ENCODE assay signal across 20 cellular contexts in the genomic region with DNA sequence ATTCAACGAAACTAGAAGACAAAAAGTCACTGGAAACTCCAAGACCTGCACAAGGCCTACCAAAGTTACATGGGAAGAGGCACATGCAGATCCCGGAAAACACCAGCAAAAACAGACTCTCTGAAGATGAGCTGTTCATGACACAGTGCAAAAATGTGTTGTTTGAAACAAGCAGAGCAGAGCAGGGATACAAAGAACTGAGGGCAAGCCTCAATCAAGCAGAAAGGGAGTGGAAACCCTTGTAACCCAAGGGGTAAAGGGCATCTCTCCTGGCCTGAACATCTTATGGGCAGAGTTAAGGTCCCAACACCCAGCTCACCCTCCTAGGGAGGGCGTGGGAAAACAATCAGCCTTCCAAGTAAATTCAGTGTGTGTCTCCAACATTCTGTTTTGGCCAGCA. TPM values are rescaled to one million over a fixed set of nuclear protein-coding genes. Genes with fewer than 3 reads are reported as not detected.
"Had no signal": no experiment of that assay in that cellular context is flagged by ENCODE, and none has a peak within 500 bp of the region (broad histone marks: within the 10 kb centered on the region; RNA-seq: fewer than 3 reads in every experiment).

No MANE protein-coding gene starts in this region.

- H3K27ac Mint-ChIP-seq: activated naive CD8-positive, alpha-beta T cell treated with anti-CD3 and anti-CD28 coated beads for 36 hours; immature natural killer cell; memory B cell; neural progenitor cell; stimulated activated naive CD8-positive, alpha-beta T cell treated with anti-CD3 and anti-CD28 coated beads, Interleukin-15, Interleukin-2, amounts not matched to agents 100 ng/mL and 50 ng/mL, for 24 hours; WTC11 had no signal

- H3K4me3 Mint-ChIP-seq: activated naive CD8-positive, alpha-beta T cell treated with anti-CD3 and anti-CD28 coated beads for 36 hours; immature natural killer cell; memory B cell; naive B cell; neural progenitor cell; stimulated activated naive CD8-positive, alpha-beta T cell treated with anti-CD3 and anti-CD28 coated beads, Interleukin-15, Interleukin-2, amounts not matched to agents 100 ng/mL and 50 ng/mL, for 24 hours; WTC11 had no signal

- H3K9me3 Mint-ChIP-seq: activated naive CD8-positive, alpha-beta T cell treated with anti-CD3 and anti-CD28 coated beads for 36 hours; immature natural killer cell; memory B cell; naive B cell; neural progenitor cell; stimulated activated naive CD8-positive, alpha-beta T cell treated with anti-CD3 and anti-CD28 coated beads, Interleukin-15, Interleukin-2, amounts not matched to agents 100 ng/mL and 50 ng/mL, for 24 hours; WTC11 had no signal

- H3K9me3 ChIP-seq: prostate gland, right atrium auricular region, thyroid gland, upper lobe of right lung had no signal

- DNase-seq: activated CD8-positive, alpha-beta memory T cell treated with anti-CD3 and anti-CD28 coated beads for 24 hours; activated CD8-positive, alpha-beta memory T cell treated with anti-CD3 and anti-CD28 coated beads, Interleukin-2, amount 50 U/mL, for 4 hours; activated naive CD4-positive, alpha-beta T cell treated with Interleukin-2 at 50 U/mL for 16 hours; activated naive CD8-positive, alpha-beta T cell treated with anti-CD3 and anti-CD28 coated beads for 36 hours; activated T-cell treated with anti-CD3 and anti-CD28 coated beads, Interleukin-2, amount 50 U/mL, for 48 hours; amygdala; erythroblast; immature natural killer cell; naive B cell; stimulated activated CD4-positive, alpha-beta T cell treated with anti-CD3 and anti-CD28 coated beads, Interleukin-1b, Interleukin-23, amount 100 ng/mL, for 48 hours; substantia nigra; T-helper 9 cell; thyroid gland had no signal

- H3K4me3 ChIP-seq: neural progenitor cell, prostate gland, right atrium auricular region, thyroid gland, upper lobe of right lung had no signal

- H3K27me3 Mint-ChIP-seq: activated naive CD8-positive, alpha-beta T cell treated with anti-CD3 and anti-CD28 coated beads for 36 hours; memory B cell; naive B cell; stimulated activated naive CD8-positive, alpha-beta T cell treated with anti-CD3 and anti-CD28 coated beads, Interleukin-15, Interleukin-2, amounts not matched to agents 100 ng/mL and 50 ng/mL, for 24 hours had no signal

- H3K27ac ChIP-seq: neural progenitor cell, prostate gland, right atrium auricular region, thyroid gland, upper lobe of right lung had no signal

- H3K4me1 Mint-ChIP-seq: activated naive CD8-positive, alpha-beta T cell treated with anti-CD3 and anti-CD28 coated beads for 36 hours; immature natural killer cell; memory B cell; neural progenitor cell; WTC11 had no signal

- H3K36me3 Mint-ChIP-seq: immature natural killer cell, naive B cell had no signal

- H3K27me3 ChIP-seq: neural progenitor cell, right atrium auricular region, thyroid gland, upper lobe of right lung had no signal

RNA-seq across cellular contexts. Expression of a gene that starts 52.1 kb away (rescaled TPM):
- total RNA-seq: WTC11 had no signal
